25 cellular contexts compared by ENCODE assay signal in the genomic region with DNA sequence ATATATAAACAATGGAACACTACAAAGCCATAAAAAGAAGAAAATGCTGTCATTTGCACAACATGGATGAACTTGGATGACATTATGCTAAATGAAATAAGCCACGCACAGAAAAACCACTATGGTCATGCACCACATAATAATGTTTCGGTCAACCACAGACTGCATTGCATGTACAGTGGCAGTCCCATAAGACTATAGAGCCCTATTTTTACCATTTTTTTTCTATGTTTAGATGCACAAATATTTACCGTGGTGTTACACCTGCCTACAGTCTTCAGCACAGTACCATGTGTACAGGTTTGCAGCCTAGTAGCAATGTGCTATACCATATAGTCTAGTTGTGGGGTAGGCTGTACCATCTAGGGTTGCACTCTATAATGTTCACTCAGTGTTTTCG.
DNase-seq lines count a peak whose midpoint lies in the region; ATAC-seq, FAIRE-seq and TF ChIP-seq lines count a peak whose summit lies in the region.
"Had no signal": no experiment of that assay in that cellular context is flagged by ENCODE, and none has a peak within 500 bp of the region (broad histone marks: within the 10 kb centered on the region; RNA-seq: fewer than 3 reads in every experiment).

No MANE protein-coding gene starts in this region.

- TF ChIP-seq CTCF in HEK293 (tag by site-specific recombination; IDR thresholded peaks at IDR 0.05) (no peak), K562 (IDR thresholded peaks at IDR 0.05 in 2 of 3, conservative IDR thresholded peaks at IDR 0.05 in 1 of 3; ENCODE audit: insufficient read depth in 2 of 3, low read depth in 1 of 3, low read length in 3 of 3) (no peak), lower lobe of right lung (IDR thresholded peaks at IDR 0.05) (no peak)

- no peaks in the 10 kb centered on the region for H4K20me1 ChIP-seq in K562 (replicated peaks; ENCODE audit: control insufficient read depth, insufficient read depth, low read length)
- H4K20me1 ChIP-seq: BLaER1 had no signal

- TF ChIP-seq POLR2A in K562 (conservative IDR thresholded peaks at IDR 0.05): no peak

- no peaks in the 10 kb centered on the region for H3K9me1 ChIP-seq in K562 (ENCODE audit: control insufficient read depth, insufficient read depth, low read length)

- in situ Hi-C loops in K562 (cut with MboI): loop anchor here (25.0 kb wide), 1 partner anchor 1042 kb away; no protein-coding TSS in a partner anchor

- H3K79me2 ChIP-seq in K562 (ENCODE audit: control insufficient read depth, insufficient read depth, low read length): no peaks in the 10 kb centered on the region

- no peak for TF ChIP-seq EP300 in K562 (IDR thresholded peaks at IDR 0.05; ENCODE audit: low read length)

- CTCF ChIA-PET in HEK293 (lab: Yijun Ruan, JAX) (no interaction called here), K562 (lab: Yijun Ruan, JAX; ENCODE audit: low intra/inter-chr PET ratio) (no interaction called here)

- no peak for FAIRE-seq in K562 (lab: Jason Lieb, UNC)
- FAIRE-seq in urothelium cell line (lab: Jason Lieb, UNC): peak; percentile 89
- FAIRE-seq: A204.1, GM12878, GM12892, GM18507 had no signal

- H3K4me1 ChIP-seq in HEK293 (ENCODE audit: control insufficient read depth, insufficient read depth, low read length) (peaks cover 11% of the 10 kb centered on the region), K562 (replicated peaks in 1 of 2; ENCODE audit: control insufficient read depth in 2 of 2, insufficient read depth in 2 of 2, low read length in 2 of 2) (peaks cover 0 to 4% of the 10 kb centered on the region in 2 experiments; a peak in 2 of 5 replicates), lower lobe of right lung (no peaks in the 10 kb centered on the region)
- H3K4me1 ChIP-seq: BE2C, BLaER1 had no signal

- H2AFZ ChIP-seq in K562 (ENCODE audit: low read depth, low read length): no peak overlapping the region

- H3K4me3 ChIP-seq in HEK293 (ENCODE audit: low read depth, low read length): no peak overlapping the region
- H3K4me3 ChIP-seq in K562: no peak overlapping the region
- H3K4me3 ChIP-seq in lower lobe of right lung: no peak overlapping the region
- H3K4me3 ChIP-seq: BLaER1, GM12878 had no signal

- H3K27me3 ChIP-seq in K562 (ENCODE audit: control insufficient read depth in 2 of 2, insufficient read depth in 2 of 2, low read length in 2 of 2) (peaks cover 0 to 8% of the 10 kb centered on the region in 2 experiments; a peak in 1 of 5 replicates), lower lobe of right lung (ENCODE audit: low read depth) (no peaks in the 10 kb centered on the region)
- H3K27me3 ChIP-seq: BE2C, BLaER1 had no signal

- ATAC-seq in K562 (no peak), lower lobe of right lung (no peak)
- ATAC-seq: GM12878 had no signal

- intact Hi-C loops in K562 (cut with micrococcal nuclease) (no loop called here), lower lobe of right lung (cut with DNase I) (no loop called here)

- POLR2A ChIA-PET in HEK293 (lab: Yijun Ruan, JAX) (no interaction called here), K562 (lab: Yijun Ruan, JAX) (no interaction called here)

- DNase-seq in K562 (ENCODE audit: extremely low read depth in 1 of 4, low spot score in 3 of 4) (no peak), urothelium cell line (ENCODE audit: low spot score) (no peak), lower lobe of right lung (no peak), NOMO-1 treated with dmso at 0.1 percent for 144 hours (lab: John Stamatoyannopoulos, UW; ENCODE audit: unreplicated experiment) (no peak)
- DNase-seq: 8988T; ACHN; BE2C; C1 segment of cervical spinal cord; CD4-positive, alpha-beta memory T cell; CD4-positive, CD25-positive, alpha-beta regulatory T cell; CD8-positive, alpha-beta memory T cell; COR-L47; DMS 273 treated with DMSO at 0.1 percent for 48 hours; DMS153; DMS53; DMS79; DND-41; EL; GDM1 had no signal

- no peak overlapping the region for H3K27ac ChIP-seq in HEK293 (ENCODE audit: extremely low read depth, low read depth, low read length)
- H3K27ac ChIP-seq in K562 (ENCODE audit: extremely low read depth, low read depth, low read length): no peak overlapping the region
- no peak overlapping the region for H3K27ac ChIP-seq in lower lobe of right lung
- H3K27ac ChIP-seq: BLaER1 had no signal

- H3K9ac ChIP-seq in K562 (ENCODE audit: insufficient read depth in 1 of 2, low read depth in 2 of 2, low read length in 2 of 2): no peak overlapping the region
- H3K9ac ChIP-seq: BLaER1 had no signal

- 2% methylated on average over 4 of the region's 4 CpGs for WGBS in K562 (ENCODE audit: insufficient coverage, low coverage, missing lambda C conversion rate)

- TF ChIP-seq RAD21 in K562 (CRISPR knock-in tag; conservative IDR thresholded peaks at IDR 0.05 in 1 of 2, IDR thresholded peaks at IDR 0.05 in 1 of 2): no peak

- H3K9me3 ChIP-seq in HEK293 (ENCODE audit: control insufficient read depth, insufficient read depth, low read depth, low read length) (no peaks in the 10 kb centered on the region), K562 (replicated peaks; ENCODE audit: control insufficient read depth, insufficient read depth, low read depth, low read length) (no peaks in the 10 kb centered on the region; the same call in 1 of the 2 replicates), lower lobe of right lung (peaks cover 4% of the 10 kb centered on the region)
- H3K9me3 ChIP-seq: BE2C had no signal

- no peak overlapping the region for H3K4me2 ChIP-seq in K562 (ENCODE audit: insufficient read depth, low read length)
- H3K4me2 ChIP-seq: BLaER1 had no signal

- BruUV-seq in K562 (replicated peaks; lab: Mats Ljungman, UMichigan): no TSS peak

- no peaks in the 10 kb centered on the region for H3K36me3 ChIP-seq in HEK293 (ENCODE audit: control insufficient read depth in 2 of 2, insufficient read depth in 1 of 2, low read length in 2 of 2)
- no peaks in the 10 kb centered on the region for H3K36me3 ChIP-seq in K562 (ENCODE audit: control insufficient read depth, insufficient read depth, low read length)
- no peaks in the 10 kb centered on the region for H3K36me3 ChIP-seq in lower lobe of right lung
- H3K36me3 ChIP-seq: BE2C, BLaER1 had no signal

TF ChIP-seq in HEK293, 187 proteins besides CTCF, POLR2A, EP300 and RAD21:
- TF ChIP-seq ZNF791 (tag by site-specific recombination; IDR thresholded peaks at IDR 0.05) (peak; percentile 100), ZNF426 (tag by site-specific recombination; IDR thresholded peaks at IDR 0.05) (no peak), ZNF596 (tag by site-specific recombination; IDR thresholded peaks at IDR 0.05) (no peak), SETDB1 (IDR thresholded peaks at IDR 0.05; ENCODE audit: insufficient read length, low read length) (peak; percentile 65), TRIM28 (IDR thresholded peaks at IDR 0.05; ENCODE audit: borderline replicate concordance, low read length) (peak; percentile 43; the same call in 1 of the 2 replicates)
- TF ChIP-seq, protein P1, sequence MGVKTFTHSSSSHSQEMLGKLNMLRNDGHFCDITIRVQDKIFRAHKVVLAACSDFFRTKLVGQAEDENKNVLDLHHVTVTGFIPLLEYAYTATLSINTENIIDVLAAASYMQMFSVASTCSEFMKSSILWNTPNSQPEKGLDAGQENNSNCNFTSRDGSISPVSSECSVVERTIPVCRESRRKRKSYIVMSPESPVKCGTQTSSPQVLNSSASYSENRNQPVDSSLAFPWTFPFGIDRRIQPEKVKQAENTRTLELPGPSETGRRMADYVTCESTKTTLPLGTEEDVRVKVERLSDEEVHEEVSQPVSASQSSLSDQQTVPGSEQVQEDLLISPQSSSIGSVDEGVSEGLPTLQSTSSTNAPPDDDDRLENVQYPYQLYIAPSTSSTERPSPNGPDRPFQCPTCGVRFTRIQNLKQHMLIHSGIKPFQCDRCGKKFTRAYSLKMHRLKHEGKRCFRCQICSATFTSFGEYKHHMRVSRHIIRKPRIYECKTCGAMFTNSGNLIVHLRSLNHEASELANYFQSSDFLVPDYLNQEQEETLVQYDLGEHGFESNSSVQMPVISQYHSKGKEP (tag by site-specific recombination; IDR thresholded peaks at IDR 0.05): no peak

TF ChIP-seq in K562, 482 proteins besides CTCF, POLR2A, EP300 and RAD21:
- TF ChIP-seq, protein P2, sequence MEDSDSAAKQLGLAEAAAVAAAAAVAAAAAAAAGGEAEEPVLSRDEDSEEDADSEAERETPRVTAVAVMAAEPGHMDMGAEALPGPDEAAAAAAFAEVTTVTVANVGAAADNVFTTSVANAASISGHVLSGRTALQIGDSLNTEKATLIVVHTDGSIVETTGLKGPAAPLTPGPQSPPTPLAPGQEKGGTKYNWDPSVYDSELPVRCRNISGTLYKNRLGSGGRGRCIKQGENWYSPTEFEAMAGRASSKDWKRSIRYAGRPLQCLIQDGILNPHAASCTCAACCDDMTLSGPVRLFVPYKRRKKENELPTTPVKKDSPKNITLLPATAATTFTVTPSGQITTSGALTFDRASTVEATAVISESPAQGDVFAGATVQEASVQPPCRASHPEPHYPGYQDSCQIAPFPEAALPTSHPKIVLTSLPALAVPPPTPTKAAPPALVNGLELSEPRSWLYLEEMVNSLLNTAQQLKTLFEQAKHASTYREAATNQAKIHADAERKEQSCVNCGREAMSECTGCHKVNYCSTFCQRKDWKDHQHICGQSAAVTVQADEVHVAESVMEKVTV (CRISPR knock-in tag; IDR thresholded peaks at IDR 0.05): no peak
- TF ChIP-seq DDX20 (tag; IDR thresholded peaks at IDR 0.05; ENCODE audit: low read depth) (no peak), ILF3 (IDR thresholded peaks at IDR 0.05; ENCODE audit: borderline replicate concordance) (no peak), TRIM28 (IDR thresholded peaks at IDR 0.05) (peak; percentile 82), CBX5 (IDR thresholded peaks at IDR 0.05; ENCODE audit: borderline replicate concordance, low read depth) (peak; percentile 71; the same call in 1 of the 2 replicates), ZNF766 (CRISPR knock-in tag; conservative IDR thresholded peaks at IDR 0.05) (no peak), CBX3 (IDR thresholded peaks at IDR 0.05; ENCODE audit: borderline replicate concordance in 1 of 2, low read length in 2 of 2) (0 out of 3 replicates have a peak, but pooled peaks of 1 of the 2 experiments have one; percentile 18), NCOA2 (IDR thresholded peaks at IDR 0.05; ENCODE audit: partially characterized antibody in 2 of 2) (no peak), ZNF384 (IDR thresholded peaks at IDR 0.05; ENCODE audit: low read depth, low read length) (peak; percentile 32; the same call in 1 of the 2 replicates), FOXA3 (CRISPR knock-in tag; conservative IDR thresholded peaks at IDR 0.05 in 1 of 2, IDR thresholded peaks at IDR 0.05 in 1 of 2) (no peak)
- TF ChIP-seq, protein P3, sequence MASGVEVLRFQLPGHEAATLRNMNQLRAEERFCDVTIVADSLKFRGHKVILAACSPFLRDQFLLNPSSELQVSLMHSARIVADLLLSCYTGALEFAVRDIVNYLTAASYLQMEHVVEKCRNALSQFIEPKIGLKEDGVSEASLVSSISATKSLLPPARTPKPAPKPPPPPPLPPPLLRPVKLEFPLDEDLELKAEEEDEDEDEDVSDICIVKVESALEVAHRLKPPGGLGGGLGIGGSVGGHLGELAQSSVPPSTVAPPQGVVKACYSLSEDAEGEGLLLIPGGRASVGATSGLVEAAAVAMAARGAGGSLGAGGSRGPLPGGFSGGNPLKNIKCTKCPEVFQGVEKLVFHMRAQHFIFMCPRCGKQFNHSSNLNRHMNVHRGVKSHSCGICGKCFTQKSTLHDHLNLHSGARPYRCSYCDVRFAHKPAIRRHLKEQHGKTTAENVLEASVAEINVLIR (CRISPR knock-in tag; IDR thresholded peaks at IDR 0.05): no peak
